In genomic region chr5:167263185-167263584, GRCh38 we compare ENCODE assay signal across 30 cellular contexts.
"Had no signal": no experiment of that assay in that cellular context is flagged by ENCODE, and none has a peak within 500 bp of the region (broad histone marks: within the 10 kb centered on the region; RNA-seq: fewer than 3 reads in every experiment).

No MANE protein-coding gene starts in this region.

- H3K27me3 Mint-ChIP-seq: activated CD4-positive, alpha-beta T cell treated with anti-CD3 and anti-CD28 coated beads, Interleukin-2, amount 10 ng/mL, durations not matched to agents 24 days and 14 days; activated CD8-positive, alpha-beta T cell treated with anti-CD3 and anti-CD28 coated beads for 36 hours; activated naive CD4-positive, alpha-beta T cell treated with anti-CD3 and anti-CD28 coated beads, Interleukin-2, amount 50 U/mL, for 24 hours; activated naive CD8-positive, alpha-beta T cell treated with anti-CD3 and anti-CD28 coated beads, Interleukin-2, amount 10 ng/mL, durations not matched to agents 7 days and 5 days; activated T-cell treated with anti-CD3 and anti-CD28 coated beads, Interleukin-2, amount 50 U/mL, for 24 hours had no signal

- H3K4me3 Mint-ChIP-seq: activated CD4-positive, alpha-beta T cell treated with anti-CD3 and anti-CD28 coated beads, Interleukin-2, amount 10 ng/mL, durations not matched to agents 24 days and 14 days; activated CD8-positive, alpha-beta T cell treated with anti-CD3 and anti-CD28 coated beads for 36 hours; activated naive CD4-positive, alpha-beta T cell treated with anti-CD3 and anti-CD28 coated beads, Interleukin-2, amount 50 U/mL, for 24 hours; activated naive CD8-positive, alpha-beta T cell treated with anti-CD3 and anti-CD28 coated beads, Interleukin-2, amount 10 ng/mL, durations not matched to agents 7 days and 5 days; activated T-cell treated with anti-CD3 and anti-CD28 coated beads, Interleukin-2, amount 50 U/mL, for 24 hours; brain had no signal

- H3K27ac ChIP-seq: SJCRH30 had no signal

- H3K9me3 ChIP-seq: SJCRH30 had no signal

- H3K27ac Mint-ChIP-seq: activated CD4-positive, alpha-beta T cell treated with anti-CD3 and anti-CD28 coated beads, Interleukin-2, amount 10 ng/mL, durations not matched to agents 24 days and 14 days; activated CD8-positive, alpha-beta T cell treated with anti-CD3 and anti-CD28 coated beads for 36 hours; activated naive CD4-positive, alpha-beta T cell treated with anti-CD3 and anti-CD28 coated beads, Interleukin-2, amount 50 U/mL, for 24 hours; activated naive CD8-positive, alpha-beta T cell treated with anti-CD3 and anti-CD28 coated beads, Interleukin-2, amount 10 ng/mL, durations not matched to agents 7 days and 5 days; activated T-cell treated with anti-CD3 and anti-CD28 coated beads, Interleukin-2, amount 50 U/mL, for 24 hours; activated T-helper 2 cell treated with anti-CD3 and anti-CD28 coated beads, Interferon-gamma antibody, Interleukin-2, Interleukin-4, amounts not matched to agents 10 μg/mL and 5 μg/mL and 100 μg/mL, durations not matched to agents 14 hours and 24 hours and 36 hours; brain had no signal

- DNase-seq: activated CD4-positive, alpha-beta T cell treated with anti-CD3 and anti-CD28 coated beads, Interleukin-2, amount 10 ng/mL, durations not matched to agents 24 days and 14 days; activated CD4-positive, alpha-beta T cell treated with anti-CD3 and anti-CD28 coated beads, Interleukin-2, amount 50 U/mL, for 4 hours; activated CD8-positive, alpha-beta T cell treated with anti-CD3 and anti-CD28 coated beads for 36 hours; activated gamma-delta T cell; activated naive CD4-positive, alpha-beta T cell treated with Interleukin-2 at 50 U/mL for 16 hours; activated naive CD8-positive, alpha-beta T cell treated with anti-CD3 and anti-CD28 coated beads, Interleukin-2, amount 10 ng/mL, durations not matched to agents 7 days and 5 days; activated T-cell treated with anti-CD3 and anti-CD28 coated beads, Interleukin-2, amount 50 U/mL, for 24 hours; caudate nucleus; cerebellar nuclear complex; Karpas-422; NCI-H1048; NCI-H1105 treated with DMSO at 0.1 percent for 48 hours; NCI-H1436; NCI-H1694; NCI-H1930; NCI-H2081 treated with DMSO at 0.1 percent for 48 hours; NCI-H226; NCI-H446 treated with DMSO at 0.1 percent for 48 hours; NCI-H524; NCI-H69; NCI-H82; SHP77; SJCRH30 had no signal

- H3K27me3 ChIP-seq: SJCRH30 had no signal

- H3K36me3 Mint-ChIP-seq: activated naive CD4-positive, alpha-beta T cell treated with anti-CD3 and anti-CD28 coated beads, Interleukin-2, amount 50 U/mL, for 24 hours; activated naive CD8-positive, alpha-beta T cell treated with anti-CD3 and anti-CD28 coated beads, Interleukin-2, amount 10 ng/mL, durations not matched to agents 7 days and 5 days; brain had no signal

- ATAC-seq: activated CD8-positive, alpha-beta T cell treated with anti-CD3 and anti-CD28 coated beads for 36 hours; Panc1 had no signal

- FAIRE-seq: astrocyte, bronchial epithelial cell, TTC549 had no signal

- H3K36me3 ChIP-seq: SJCRH30 had no signal

- H3K4me3 ChIP-seq: SJCRH30 had no signal

- H3K4me1 Mint-ChIP-seq: activated CD4-positive, alpha-beta T cell treated with anti-CD3 and anti-CD28 coated beads, Interleukin-2, amount 10 ng/mL, durations not matched to agents 24 days and 14 days; activated naive CD4-positive, alpha-beta T cell treated with anti-CD3 and anti-CD28 coated beads, Interleukin-2, amount 50 U/mL, for 24 hours; activated naive CD8-positive, alpha-beta T cell treated with anti-CD3 and anti-CD28 coated beads, Interleukin-2, amount 10 ng/mL, durations not matched to agents 7 days and 5 days had no signal

- H3K9me3 Mint-ChIP-seq: activated naive CD4-positive, alpha-beta T cell treated with anti-CD3 and anti-CD28 coated beads, Interleukin-2, amount 50 U/mL, for 24 hours; activated naive CD8-positive, alpha-beta T cell treated with anti-CD3 and anti-CD28 coated beads, Interleukin-2, amount 10 ng/mL, durations not matched to agents 7 days and 5 days; activated T-helper 2 cell treated with anti-CD3 and anti-CD28 coated beads, Interferon-gamma antibody, Interleukin-2, Interleukin-4, amounts not matched to agents 10 μg/mL and 5 μg/mL and 100 μg/mL, durations not matched to agents 14 hours and 24 hours and 36 hours had no signal
